1 cellular context compared by ENCODE assay signal in genomic region chr14:50109342-50109741, GRCh38.
TF ChIP-seq lines count a peak whose summit lies in the region.

No MANE protein-coding gene starts in this region.

TF ChIP-seq in HCT116, 20 proteins besides CTCF, POLR2A, EP300 and RAD21 (continued from another document):
- no peak for TF ChIP-seq REST (IDR thresholded peaks at IDR 0.05; ENCODE audit: low read depth)
- no peak for TF ChIP-seq SRF (IDR thresholded peaks at IDR 0.05; ENCODE audit: low read depth)
- TF ChIP-seq CBX3 (IDR thresholded peaks at IDR 0.05; ENCODE audit: low read depth) = no peak
- no peak for TF ChIP-seq TCF7L2 (IDR thresholded peaks at IDR 0.05; ENCODE audit: borderline replicate concordance, extremely low read depth, insufficient read depth, insufficient read length)
- no peak for TF ChIP-seq EGR1 (IDR thresholded peaks at IDR 0.05; ENCODE audit: low read depth)
